Comparison of ENCODE assay signal across 30 cellular contexts in the genomic region with DNA sequence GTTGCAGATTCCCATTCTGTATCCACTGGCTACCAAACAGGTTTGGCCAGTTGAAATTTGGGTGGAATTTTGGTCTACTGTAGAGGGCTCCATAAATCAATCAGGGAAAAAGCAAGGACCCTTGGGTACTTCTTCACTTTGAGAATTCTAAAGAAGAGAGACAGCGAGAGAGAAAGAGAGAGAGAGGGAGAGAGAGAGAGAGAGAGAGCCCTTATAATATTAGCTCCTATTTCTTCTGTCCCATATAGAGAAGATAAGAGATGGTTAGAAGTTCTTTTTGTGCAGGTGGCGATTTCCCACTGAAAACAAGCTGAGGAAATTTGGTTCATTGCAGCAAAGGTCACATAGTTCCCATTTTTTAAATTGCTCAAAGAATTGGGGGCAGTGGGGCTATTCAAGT.
"Had no signal": no experiment of that assay in that cellular context is flagged by ENCODE, and none has a peak within 500 bp of the region (broad histone marks: within the 10 kb centered on the region; RNA-seq: fewer than 3 reads in every experiment).

No MANE protein-coding gene starts in this region.

- H3K27ac ChIP-seq: left lung, lower lobe of right lung, ovary, prostate gland, skin epidermis, stomach, suprapubic skin, thoracic aorta, tibial artery, upper lobe of right lung had no signal

- H3K9me3 ChIP-seq: left lung, lower lobe of right lung, ovary, prostate gland, stomach, suprapubic skin, thoracic aorta, tibial artery, upper lobe of right lung had no signal

- H3K4me3 Mint-ChIP-seq: immature natural killer cell; mesothelial cell of epicardium; naive B cell; natural killer cell; nephron progenitor cell; stimulated activated naive B cell treated with anti-CD40 and anti-IgM and Interleukin-4, amounts not matched to agents 10 μg/mL and 1 μg/mL and 100 μg/mL, for 72 hours had no signal

- ATAC-seq: left colon; left lung; lower lobe of right lung; natural killer cell; right cardiac atrium; sciatic nerve; stimulated activated naive B cell treated with anti-CD40 and anti-IgM and Interleukin-4, amounts not matched to agents 10 μg/mL and 1 μg/mL and 100 μg/mL, for 72 hours; stimulated activated naive CD8-positive, alpha-beta T cell treated with anti-CD3 and anti-CD28 coated beads, Interleukin-15, Interleukin-2, amounts not matched to agents 100 U/mL and 50 U/mL, for 24 hours; upper lobe of right lung had no signal

- H3K36me3 Mint-ChIP-seq: immature natural killer cell; mesothelial cell of epicardium; naive B cell; natural killer cell; stimulated activated naive B cell treated with anti-CD40 and anti-IgM and Interleukin-4, amounts not matched to agents 10 μg/mL and 1 μg/mL and 100 μg/mL, for 72 hours had no signal

- H3K4me1 ChIP-seq: left lung, lower lobe of right lung, prostate gland, stomach, suprapubic skin, tibial artery, upper lobe of right lung had no signal

- H3K27ac Mint-ChIP-seq: immature natural killer cell; mesothelial cell of epicardium; naive B cell; natural killer cell; nephron progenitor cell; stimulated activated naive B cell treated with anti-CD40 and anti-IgM and Interleukin-4, amounts not matched to agents 10 μg/mL and 1 μg/mL and 100 μg/mL, for 72 hours had no signal

- DNase-seq: hypothalamus; immature natural killer cell; kidney; left colon; left lung; lower lobe of right lung; mammary epithelial cell; mesenchymal stem cell; naive B cell; natural killer cell; nephron progenitor cell; ovary; retina; right cardiac atrium; stimulated activated CD4-positive, alpha-beta T cell treated with anti-CD3 and anti-CD28 coated beads, Interleukin-12 subunit alpha, Interleukin-12 subunit beta, amount 100 ng/mL, for 4 hours; stimulated activated CD4-positive, alpha-beta T cell treated with anti-CD3 and anti-CD28 coated beads, Interleukin-15, amount 100 ng/mL, for 24 hours; stimulated activated CD4-positive, alpha-beta T cell treated with anti-CD3 and anti-CD28 coated beads, Interleukin-2, amount 100 ng/mL, for 24 hours; stimulated activated CD4-positive, alpha-beta T cell treated with anti-CD3 and anti-CD28 coated beads, Interleukin-4, amount 100 ng/mL, for 1 hour; stimulated activated naive B cell treated with anti-CD40 and anti-IgM and Interleukin-4, amounts not matched to agents 10 μg/mL and 1 μg/mL and 100 μg/mL, for 72 hours; stimulated activated naive CD8-positive, alpha-beta T cell treated with anti-CD3 and anti-CD28 coated beads, Interleukin-15, Interleukin-2, amounts not matched to agents 100 U/mL and 50 U/mL, for 24 hours; stomach; tibial artery; trophoblast cell; upper lobe of right lung had no signal

- H3K4me3 ChIP-seq: left lung, lower lobe of right lung, ovary, prostate gland, skin epidermis, stomach, suprapubic skin, thoracic aorta, tibial artery, upper lobe of right lung had no signal

- H3K36me3 ChIP-seq: left lung, lower lobe of right lung, ovary, prostate gland, stomach, suprapubic skin, thoracic aorta, tibial artery, upper lobe of right lung had no signal

- H3K9me3 Mint-ChIP-seq: nephron progenitor cell had no signal

- H3K27me3 ChIP-seq: ovary, upper lobe of right lung had no signal

- H3K4me1 Mint-ChIP-seq: immature natural killer cell; mesothelial cell of epicardium; naive B cell; natural killer cell; stimulated activated naive B cell treated with anti-CD40 and anti-IgM and Interleukin-4, amounts not matched to agents 10 μg/mL and 1 μg/mL and 100 μg/mL, for 72 hours had no signal
